ENCODE assay signal across 8 cellular contexts in genomic region chr7:44847509-44847919, GRCh38. TPM values are rescaled to one million over a fixed set of nuclear protein-coding genes. Genes with fewer than 3 reads are reported as not detected.
DNase-seq lines count a peak whose midpoint lies in the region; ATAC-seq and TF ChIP-seq lines count a peak whose summit lies in the region.

No MANE protein-coding gene starts in this region.

- TF ChIP-seq POLR2A in Peyer's patch (IDR thresholded peaks at IDR 0.05) = no peak

- H3K36me3 Mint-ChIP-seq in activated T-helper 17 cell treated with anti-CD3 and anti-CD28 coated beads, Interleukin-2, amount 50 U/mL, for 72 hours (ENCODE audit: low read depth) = peaks cover 33% of the 10 kb centered on the region
- H3K36me3 Mint-ChIP-seq in natural killer cell = no peaks in the 10 kb centered on the region

- peaks cover 8% of the 10 kb centered on the region; the same call in 1 of the 2 replicates for H3K4me1 ChIP-seq in HUES64 (ENCODE audit: insufficient read depth, low read length)
- peaks cover 0 to 18% (median 4%) of the 10 kb centered on the region in 4 donors for H3K4me1 ChIP-seq in Peyer's patch

- peak overlapping the region; percentile 86 for H3K9ac ChIP-seq in HUES64 (ENCODE audit: low read depth, low read length)

- H3K36me3 ChIP-seq in HUES64 (ENCODE audit: insufficient read depth, low read length) (peaks cover 3% of the 10 kb centered on the region), Peyer's patch (peaks cover 0 to 2% (median 0%) of the 10 kb centered on the region in 3 donors)

- H3K27me3 ChIP-seq in HUES64 (ENCODE audit: insufficient read depth, low read length) (no peaks in the 10 kb centered on the region), Peyer's patch (no peaks in the 10 kb centered on the region)

- TF ChIP-seq CTCF in Peyer's patch (IDR thresholded peaks at IDR 0.05) = peak; percentile 60 to 93 (median 89)
- TF ChIP-seq CTCF in natural killer cell (IDR thresholded peaks at IDR 0.05) = peak; percentile 81

- H3K9me3 Mint-ChIP-seq in activated T-helper 17 cell treated with anti-CD3 and anti-CD28 coated beads, Interleukin-2, amount 50 U/mL, for 72 hours = no peaks in the 10 kb centered on the region
- H3K9me3 Mint-ChIP-seq in natural killer cell = no peaks in the 10 kb centered on the region

- whole genome bisulfite sequencing in HUES64 = under 1% methylated on average over 36 of the region's 36 CpGs

- H3K27me3 Mint-ChIP-seq in activated T-helper 17 cell treated with anti-CD3 and anti-CD28 coated beads, Interleukin-2, amount 50 U/mL, for 72 hours = no peaks in the 10 kb centered on the region
- no peaks in the 10 kb centered on the region for H3K27me3 Mint-ChIP-seq in natural killer cell (ENCODE audit: low read depth in 2 of 2)

- peak overlapping the region; percentile 91 for H3K4me3 Mint-ChIP-seq in activated T-helper 17 cell treated with anti-CD3 and anti-CD28 coated beads, Interleukin-2, amount 50 U/mL, for 72 hours
- peak overlapping the region; percentile 98 for H3K4me3 Mint-ChIP-seq in natural killer cell

- ATAC-seq in GM21528 (IDR thresholded peaks at IDR 0.05; ENCODE audit: low FRiP score, unreplicated experiment) (peak; percentile 75), natural killer cell (peak; percentile 54 to 76 (median 62))
- peak; percentile 71 for ATAC-seq in activated T-helper 17 cell treated with anti-CD3 and anti-CD28 coated beads, Interleukin-2, amount 50 U/mL, for 72 hours (replicated peaks)

- peak overlapping the region; percentile 91 for H3K27ac Mint-ChIP-seq in activated T-helper 17 cell treated with anti-CD3 and anti-CD28 coated beads, Interleukin-2, amount 50 U/mL, for 72 hours
- H3K27ac Mint-ChIP-seq in natural killer cell = peak overlapping the region; percentile 98 to 99

- H3K9me3 ChIP-seq in HUES64 (ENCODE audit: insufficient read depth, low read depth, low read length) (no peaks in the 10 kb centered on the region), Peyer's patch (no peaks in the 10 kb centered on the region)

- H3K4me1 Mint-ChIP-seq in activated T-helper 17 cell treated with anti-CD3 and anti-CD28 coated beads, Interleukin-2, amount 50 U/mL, for 72 hours = peaks cover 22% of the 10 kb centered on the region
- peaks cover 28 to 38% of the 10 kb centered on the region in 2 donors for H3K4me1 Mint-ChIP-seq in natural killer cell

- intact Hi-C loops in natural killer cell (cut with micrococcal nuclease) = loop anchor here (1.0 to 10.0 kb wide), 8 partner anchors 50 to 360 kb away; partner anchors contain the start of genes MYO1G, TBRG4 and ZMIZ2

- H3K27ac ChIP-seq in HUES64 (ENCODE audit: low read depth, low read length) (peak overlapping the region; percentile 96), Peyer's patch (peak overlapping the region; percentile 98 to 99 (median 99))

- DNase-seq in DMS153 (lab: John Stamatoyannopoulos, UW) (peak; percentile 82), Peyer's patch (peak; percentile 85 to 94 (median 94)), fibroblast of peridontal ligament (ENCODE audit: extremely low read depth) (peak; percentile 77), natural killer cell (peak; percentile 84)
- peak; percentile 84 to 99 (median 92) for DNase-seq in stimulated activated naive CD4-positive, alpha-beta T cell (lab: John Stamatoyannopoulos, UW)

- H3K4me3 ChIP-seq in HUES64 (ENCODE audit: low read length) (peak overlapping the region; percentile 82), Peyer's patch (peak overlapping the region; percentile 80 to 92 (median 84))

RNA-seq across cellular contexts. Expression of gene H2AZ2, which starts 0.4 kb away (rescaled TPM):
- polyA plus RNA-seq in HUES64 (2013, experiment 1 of 2) = 157 TPM
- polyA plus RNA-seq in HUES64 (2013, experiment 2 of 2) = 193 TPM
- 10 to 100 TPM; 67.7 to 83.2 (median 74.3) TPM for total RNA-seq in Peyer's patch
- 100 to 1,000 TPM; 156 to 157 TPM for total RNA-seq in activated T-helper 17 cell treated with anti-CD3 and anti-CD28 coated beads, Interleukin-2, amount 50 U/mL, for 72 hours
- 100 to 1,000 TPM; 178 to 196 (median 190) TPM for total RNA-seq in natural killer cell

RNA-seq across cellular contexts. Expression of gene PURB, which starts 37.8 kb away (rescaled TPM):
- polyA plus RNA-seq in HUES64 (2013, experiment 1 of 2) = 11.5 TPM
- polyA plus RNA-seq in HUES64 (2013, experiment 2 of 2) = 12.6 TPM
- total RNA-seq in Peyer's patch = 10 to 100 TPM; 13.8 to 21.5 (median 15.8) TPM
- 10 to 100 TPM; 22.5 to 24.5 TPM for total RNA-seq in activated T-helper 17 cell treated with anti-CD3 and anti-CD28 coated beads, Interleukin-2, amount 50 U/mL, for 72 hours
- total RNA-seq in natural killer cell = 10 to 100 TPM; 28.5 to 36.0 (median 33.7) TPM

RNA-seq across cellular contexts. Expression of gene PPIA, which starts 51.0 kb away (rescaled TPM):
- polyA plus RNA-seq in HUES64 (2013, experiment 1 of 2) = 3,059 TPM
- 3,012 TPM for polyA plus RNA-seq in HUES64 (2013, experiment 2 of 2)
- total RNA-seq in Peyer's patch = 1,000 to 10,000 TPM in 1 of 4 donors, 100 to 1,000 TPM in 3; 565 to 1,018 (median 894) TPM
- total RNA-seq in activated T-helper 17 cell treated with anti-CD3 and anti-CD28 coated beads, Interleukin-2, amount 50 U/mL, for 72 hours = 1,000 to 10,000 TPM; 1,915 to 2,917 TPM
- 100 to 1,000 TPM; 701 to 727 (median 718) TPM for total RNA-seq in natural killer cell

Comparison
In these comparisons a context has a peak if more than half of its experiments do, and no peak if none do; other contexts are left out.
1. Peak in every context shown above with its lines: DNase-seq, ATAC-seq, H3K4me3 ChIP-seq and H3K27ac ChIP-seq.